ENCODE assay signal across 22 cellular contexts in genomic region chr7:87505122-87505521, GRCh38. TPM values are rescaled to one million over a fixed set of nuclear protein-coding genes. Genes with fewer than 3 reads are reported as not detected.
DNase-seq lines count a peak whose midpoint lies in the region; ATAC-seq and TF ChIP-seq lines count a peak whose summit lies in the region.
"Had no signal": no experiment of that assay in that cellular context is flagged by ENCODE, and none has a peak within 500 bp of the region (broad histone marks: within the 10 kb centered on the region; RNA-seq: fewer than 3 reads in every experiment).

No MANE protein-coding gene starts in this region.

- no peaks in the 10 kb centered on the region for H3K9me3 ChIP-seq in mammary epithelial cell (replicated peaks; ENCODE audit: insufficient read depth, low read length)
- H3K9me3 ChIP-seq in RWPE2 (ENCODE audit: severe bottlenecking), result no peaks in the 10 kb centered on the region
- no peaks in the 10 kb centered on the region for H3K9me3 ChIP-seq in Karpas-422 (ENCODE audit: low read length)
- H3K9me3 ChIP-seq: SK-N-SH had no signal

- H3K4me1 ChIP-seq in mammary epithelial cell (ENCODE audit: insufficient read depth, low read length) (no peaks in the 10 kb centered on the region), RWPE2 (ENCODE audit: insufficient read depth, poor library complexity, severe bottlenecking) (no peaks in the 10 kb centered on the region), Karpas-422 (ENCODE audit: low read length) (no peaks in the 10 kb centered on the region)

- no TSS peak for BruUV-seq in MCF 10A (replicated peaks; lab: Mats Ljungman, UMichigan)
- BruUV-seq in mammary epithelial cell (replicated peaks; lab: Mats Ljungman, UMichigan), result no TSS peak

- no peak overlapping the region for H3K4me3 Mint-ChIP-seq in MCF 10A (ENCODE audit: unreplicated experiment)
- H3K4me3 Mint-ChIP-seq: CD8-positive, alpha-beta T cell had no signal

- no peaks in the 10 kb centered on the region for H3K36me3 ChIP-seq in mammary epithelial cell (ENCODE audit: insufficient read depth, low read length)
- no peaks in the 10 kb centered on the region for H3K36me3 ChIP-seq in RWPE2 (ENCODE audit: low read depth)
- no peaks in the 10 kb centered on the region for H3K36me3 ChIP-seq in Karpas-422 (ENCODE audit: insufficient read depth, low read length)

- intact Hi-C loops in MCF 10A (cut with micrococcal nuclease) (loop anchor here (5.0 kb wide), 1 partner anchor 292 kb away; no protein-coding TSS in a partner anchor), mammary epithelial cell (cut with micrococcal nuclease) (loop anchor here (5.0 kb wide), 2 partner anchors 102 to 193 kb away; no protein-coding TSS in a partner anchor)

- DNase-seq in MCF 10A (ENCODE audit: unreplicated experiment), result no peak
- no peak for DNase-seq in mammary epithelial cell
- no peak for DNase-seq in RWPE2 (ENCODE audit: low spot score)
- peak; percentile 9 for DNase-seq in fibroblast of peridontal ligament (ENCODE audit: extremely low read depth)
- DNase-seq in NCI-H446 treated with DMSO at 0.1 percent for 48 hours (lab: John Stamatoyannopoulos, UW), result no peak
- no peak for DNase-seq in hepatic stellate cell (ENCODE audit: low spot score)
- DNase-seq in Karpas-422, result no peak
- DNase-seq: AML-193; C1 segment of cervical spinal cord; CD8-positive, alpha-beta T cell; MV-4-11; NCI-H1694; NCI-H2081 treated with DMSO at 0.1 percent for 48 hours; NCI-H2171 treated with DMSO at 0.1 percent for 48 hours; NCI-H526; SIG-M5; SK-N-SH had no signal

- POLR2A ChIA-PET in MCF 10A (lab: Yijun Ruan, JAX), result interaction anchor here (1.6 kb wide), 2 partner anchors 188 to 607 kb away, joined by 5 read pairs; no protein-coding TSS in a partner anchor

- no peaks in the 10 kb centered on the region for H3K4me1 Mint-ChIP-seq in MCF 10A (ENCODE audit: insufficient read depth, unreplicated experiment)

- TF ChIP-seq CTCF in MCF 10A (IDR thresholded peaks at IDR 0.05; ENCODE audit: unreplicated experiment) (no peak), mammary epithelial cell (conservative IDR thresholded peaks at IDR 0.05 in 1 of 2, IDR thresholded peaks at IDR 0.05 in 1 of 2; ENCODE audit: extremely low read depth in 1 of 2, insufficient read depth in 1 of 2, low read depth in 1 of 2, low read length in 2 of 2) (no peak), RWPE2 (IDR thresholded peaks at IDR 0.05; ENCODE audit: poor library complexity, severe bottlenecking) (no peak)

- ATAC-seq in RWPE2 (ENCODE audit: low read depth) (peak; percentile 49; the same call in 2 of the 3 replicates), GM19324 (IDR thresholded peaks at IDR 0.05; ENCODE audit: low FRiP score, unreplicated experiment) (no peak)
- ATAC-seq: CD8-positive, alpha-beta T cell; K562 had no signal

- dilution Hi-C loops in mammary epithelial cell (cut with HindIII; ENCODE audit: low sequenced_read_pairs), result no loop called here

- peaks cover 13% of the 10 kb centered on the region for H3K27me3 Mint-ChIP-seq in MCF 10A (ENCODE audit: insufficient read depth, unreplicated experiment)

- no peak overlapping the region for H3K9ac ChIP-seq in mammary epithelial cell (ENCODE audit: insufficient read depth, low read length)
- no peak overlapping the region for H3K9ac ChIP-seq in Karpas-422 (ENCODE audit: low read length)
- H3K9ac ChIP-seq: SK-N-SH had no signal

- WGBS in mammary epithelial cell (ENCODE audit: low coverage, missing lambda C conversion rate), result 67% methylated on average over 5 of the region's 5 CpGs

- H3K27ac ChIP-seq in mammary epithelial cell (ENCODE audit: insufficient read depth, low read depth, low read length), result no peak overlapping the region
- no peak overlapping the region for H3K27ac ChIP-seq in RWPE2 (ENCODE audit: poor library complexity, severe bottlenecking)
- H3K27ac ChIP-seq in Karpas-422 (ENCODE audit: low read length), result no peak overlapping the region
- H3K27ac ChIP-seq: 22Rv1, RWPE1 had no signal

- H3K4me2 ChIP-seq in mammary epithelial cell (ENCODE audit: insufficient read depth, low read depth, low read length), result no peak overlapping the region
- H3K4me2 ChIP-seq in Karpas-422 (ENCODE audit: low read depth, low read length, poor library complexity, severe bottlenecking), result no peak overlapping the region
- H3K4me2 ChIP-seq: SK-N-SH had no signal

- H4K20me1 ChIP-seq in mammary epithelial cell (ENCODE audit: insufficient read depth, low read length) (no peaks in the 10 kb centered on the region), Karpas-422 (ENCODE audit: insufficient read depth, low read depth, low read length) (no peaks in the 10 kb centered on the region)

- H3K9me2 ChIP-seq in Karpas-422 (replicated peaks; ENCODE audit: insufficient read depth, low read length), result no peaks in the 10 kb centered on the region
- H3K9me2 ChIP-seq: SK-N-SH had no signal

- peak overlapping the region; percentile 10 for H3K27ac Mint-ChIP-seq in MCF 10A (ENCODE audit: low read depth, unreplicated experiment)
- H3K27ac Mint-ChIP-seq: CD8-positive, alpha-beta T cell had no signal

- H3K4me3 ChIP-seq in mammary epithelial cell (replicated peaks in 1 of 3; ENCODE audit: insufficient read depth in 1 of 3, low read depth in 2 of 3, low read length in 3 of 3), result no peak overlapping the region
- no peak overlapping the region for H3K4me3 ChIP-seq in RWPE2 (ENCODE audit: severe bottlenecking)
- no peak overlapping the region for H3K4me3 ChIP-seq in Karpas-422 (ENCODE audit: low read length)
- H3K4me3 ChIP-seq: K562 had no signal

- in situ Hi-C loops in mammary epithelial cell (cut with MboI; ENCODE audit: low sequenced_read_pairs in 2 of 2), result loop anchor here (10.0 to 25.0 kb wide), 3 partner anchors 380 to 607 kb away; partner anchors contain the start of genes DBF4 (in 1 of the 2) and SLC25A40 (in 1 of the 2)

- no peaks in the 10 kb centered on the region for H3K9me3 Mint-ChIP-seq in MCF 10A (ENCODE audit: unreplicated experiment)
- H3K9me3 Mint-ChIP-seq: CD8-positive, alpha-beta T cell had no signal

- H2AFZ ChIP-seq in mammary epithelial cell (ENCODE audit: low read depth, low read length), result no peak overlapping the region
- H2AFZ ChIP-seq in Karpas-422 (ENCODE audit: low read length), result no peak overlapping the region

- no peaks in the 10 kb centered on the region for H3K36me3 Mint-ChIP-seq in MCF 10A (ENCODE audit: insufficient read depth, unreplicated experiment)

- H3K79me2 ChIP-seq in mammary epithelial cell (ENCODE audit: insufficient read depth, low read length) (no peaks in the 10 kb centered on the region), Karpas-422 (ENCODE audit: low read length) (no peaks in the 10 kb centered on the region)

- CTCF ChIA-PET in MCF 10A (lab: Yijun Ruan, JAX) (interaction anchor here (0.6 to 4.4 kb wide), 19 partner anchors 11 to 1474 kb away, joined by 3 to 53 read pairs (median 4); partner anchors contain the start of genes ABCB1, DBF4 and SLC25A40), mammary epithelial cell (lab: Charles Lee; ENCODE audit: low non-redundant PET) (no interaction called here)

- H3K27me3 ChIP-seq in mammary epithelial cell (ENCODE audit: insufficient read depth, low read length) (no peaks in the 10 kb centered on the region), RWPE2 (ENCODE audit: insufficient read depth, poor library complexity, severe bottlenecking) (peaks cover under 1% of the 10 kb centered on the region), Karpas-422 (ENCODE audit: low read length) (no peaks in the 10 kb centered on the region)

RNA-seq across cellular contexts. Expression of gene ABCB4, which starts 29.6 kb away (rescaled TPM):
- not detected in 2 replicates for total RNA-seq in MCF 10A (2022)
- total RNA-seq in mammary epithelial cell, result not detected
- 0.06 TPM for polyA plus RNA-seq in mammary epithelial cell
- polyA minus RNA-seq in mammary epithelial cell, result not detected
- 0.47 and 0.67 TPM in 2 replicates for total RNA-seq in Karpas-422 (2014; rRNA removed; shearing (Covaris generic); ENCODE audit: low replicate concordance)
- total RNA-seq: G401 had no signal
